In genomic region chr2:74291217-74291551, GRCh38 we compare ENCODE assay signal across 12 cellular contexts. TPM values are rescaled to one million over a fixed set of nuclear protein-coding genes. Genes with fewer than 3 reads are reported as not detected.
A peak's percentile ranks its signal among the peaks of the same experiment; 100 is the strongest.
DNase-seq lines count a peak whose midpoint lies in the region; ATAC-seq and TF ChIP-seq lines count a peak whose summit lies in the region.
"Had no signal": no experiment of that assay in that cellular context is flagged by ENCODE, and none has a peak within 500 bp of the region (broad histone marks: within the 10 kb centered on the region; RNA-seq: fewer than 3 reads in every experiment).

No MANE protein-coding gene starts in this region.

- H4K91ac ChIP-seq in mesenchymal stem cell (ENCODE audit: low read length), result no peak overlapping the region

- peak overlapping the region; percentile 67 for H3K4me3 Mint-ChIP-seq in central memory CD8-positive, alpha-beta T cell
- H3K4me3 Mint-ChIP-seq: dendritic cell treated with granulocyte-macrophage colony-stimulating factor and Interleukin-4, amounts not matched to agents 40 ng/mL and 50 ng/mL, for 4 days had no signal

- H3K27ac Mint-ChIP-seq in central memory CD8-positive, alpha-beta T cell (ENCODE audit: low read depth), result peak overlapping the region; percentile 96
- H3K27ac Mint-ChIP-seq: dendritic cell treated with granulocyte-macrophage colony-stimulating factor and Interleukin-4, amounts not matched to agents 40 ng/mL and 50 ng/mL, for 4 days had no signal

- H3K9me3 Mint-ChIP-seq in central memory CD8-positive, alpha-beta T cell, result no peaks in the 10 kb centered on the region
- H3K9me3 Mint-ChIP-seq: dendritic cell treated with granulocyte-macrophage colony-stimulating factor and Interleukin-4, amounts not matched to agents 40 ng/mL and 50 ng/mL, for 4 days had no signal

- TF ChIP-seq EP300 in upper lobe of left lung (IDR thresholded peaks at IDR 0.05), result no peak

- H3K18ac ChIP-seq in mesenchymal stem cell (ENCODE audit: low read depth in 1 of 2, low read length in 2 of 2), result no peak overlapping the region

- H2AFZ ChIP-seq in MM.1S (ENCODE audit: low read length), result peak overlapping the region; percentile 79
- no peak overlapping the region for H2AFZ ChIP-seq in mesenchymal stem cell (ENCODE audit: low read depth, low read length)

- ATAC-seq in heart left ventricle (peak in 3 of 4 donors; percentile 5 to 26 (median 19)), upper lobe of left lung (ENCODE audit: low FRiP score in 2 of 2) (no peak), GM18867 (IDR thresholded peaks at IDR 0.05; ENCODE audit: unreplicated experiment) (no peak)
- ATAC-seq in central memory CD8-positive, alpha-beta T cell (replicated peaks; ENCODE audit: extremely low read depth, poor library complexity, severe bottlenecking), result no peak
- ATAC-seq: SK-N-SH treated with all-trans-retinoic acid at 6 μM for 48 hours had no signal

- BruUV-seq in A673 (replicated peaks; lab: Mats Ljungman, UMichigan), result no TSS peak

- DNase-seq in heart left ventricle (no peak), left ventricle myocardium inferior (no peak), MM.1S (peak; percentile 54), upper lobe of left lung (peak in 1 of 2 donors; percentile 22), A673 (ENCODE audit: low spot score) (no peak), mesenchymal stem cell (no peak)
- DNase-seq in central memory CD8-positive, alpha-beta T cell (ENCODE audit: low spot score in 2 of 2), result no peak
- DNase-seq: GF-D8, NCI-H2171 had no signal

- no peaks in the 10 kb centered on the region for H3K9me2 ChIP-seq in MM.1S (replicated peaks; ENCODE audit: insufficient read depth, low read length)

- H3K27me3 ChIP-seq in heart left ventricle, result no peaks in the 10 kb centered on the region
- no peaks in the 10 kb centered on the region for H3K27me3 ChIP-seq in left ventricle myocardium inferior (ENCODE audit: low read depth)
- no peaks in the 10 kb centered on the region for H3K27me3 ChIP-seq in MM.1S (replicated peaks; ENCODE audit: insufficient read depth, low read length)
- no peaks in the 10 kb centered on the region for H3K27me3 ChIP-seq in upper lobe of left lung
- no peaks in the 10 kb centered on the region for H3K27me3 ChIP-seq in A673 (replicated peaks; ENCODE audit: insufficient read depth, low read depth, low read length, poor library complexity)
- peaks cover 0 to 37% of the 10 kb centered on the region in 2 experiments for H3K27me3 ChIP-seq in mesenchymal stem cell (ENCODE audit: control insufficient read depth in 1 of 2, insufficient read depth in 1 of 2, low read length in 2 of 2)

- CTCF ChIA-PET in A673 (lab: Charles Lee), result no interaction called here

- POLR2A ChIA-PET in A673 (lab: Charles Lee; ENCODE audit: low non-redundant PET), result no interaction called here

- TF ChIP-seq CTCF in heart left ventricle (IDR thresholded peaks at IDR 0.05), result no peak
- TF ChIP-seq CTCF in left ventricle myocardium inferior (IDR thresholded peaks at IDR 0.05; ENCODE audit: borderline replicate concordance), result no peak
- no peak for TF ChIP-seq CTCF in MM.1S (IDR thresholded peaks at IDR 0.05; ENCODE audit: low read length)
- no peak for TF ChIP-seq CTCF in upper lobe of left lung (IDR thresholded peaks at IDR 0.05)
- TF ChIP-seq CTCF in A673 (conservative IDR thresholded peaks at IDR 0.05; ENCODE audit: low read depth, low read length), result no peak

- no peaks in the 10 kb centered on the region for H3K27me3 Mint-ChIP-seq in central memory CD8-positive, alpha-beta T cell
- H3K27me3 Mint-ChIP-seq: dendritic cell treated with granulocyte-macrophage colony-stimulating factor and Interleukin-4, amounts not matched to agents 40 ng/mL and 50 ng/mL, for 4 days had no signal

- peak overlapping the region; percentile 33; the same call in 1 of the 2 replicates for H3K9ac ChIP-seq in MM.1S (ENCODE audit: low read length)
- no peak overlapping the region for H3K9ac ChIP-seq in mesenchymal stem cell (ENCODE audit: low read length)

- H4K8ac ChIP-seq in mesenchymal stem cell (ENCODE audit: low read length), result no peak overlapping the region

- no peaks in the 10 kb centered on the region for H3K9me3 ChIP-seq in heart left ventricle
- H3K9me3 ChIP-seq in left ventricle myocardium inferior (replicated peaks), result no peaks in the 10 kb centered on the region
- H3K9me3 ChIP-seq in MM.1S (replicated peaks; ENCODE audit: insufficient read depth, low read length), result no peaks in the 10 kb centered on the region
- H3K9me3 ChIP-seq in upper lobe of left lung, result no peaks in the 10 kb centered on the region
- no peaks in the 10 kb centered on the region for H3K9me3 ChIP-seq in A673 (ENCODE audit: low read depth, low read length, poor library complexity, severe bottlenecking)
- no peaks in the 10 kb centered on the region for H3K9me3 ChIP-seq in mesenchymal stem cell (ENCODE audit: control insufficient read depth, low read length)

- H3K4me1 ChIP-seq in heart left ventricle, result peaks cover 0 to 13% (median 0%) of the 10 kb centered on the region in 12 donors
- H3K4me1 ChIP-seq in left ventricle myocardium inferior, result peaks cover 18% of the 10 kb centered on the region
- peaks cover 15% of the 10 kb centered on the region for H3K4me1 ChIP-seq in MM.1S (ENCODE audit: low read length)
- peaks cover 9 to 44% (median 20%) of the 10 kb centered on the region in 4 donors for H3K4me1 ChIP-seq in upper lobe of left lung
- H3K4me1 ChIP-seq in A673 (ENCODE audit: insufficient read depth, low read length, poor library complexity, severe bottlenecking), result no peaks in the 10 kb centered on the region
- peaks cover 1% of the 10 kb centered on the region for H3K4me1 ChIP-seq in mesenchymal stem cell (ENCODE audit: control insufficient read depth, insufficient read depth, low read depth, low read length)

- no peak overlapping the region for H2BK12ac ChIP-seq in mesenchymal stem cell (ENCODE audit: low read length in 2 of 2)

- H2BK5ac ChIP-seq in mesenchymal stem cell (ENCODE audit: low read depth, low read length, poor library complexity, severe bottlenecking), result no peak overlapping the region

- no peak overlapping the region for H3K14ac ChIP-seq in mesenchymal stem cell (ENCODE audit: low read length in 2 of 2)

- intact Hi-C loops in heart left ventricle (cut with DNase I) (no loop called here), left ventricle myocardium inferior (cut with micrococcal nuclease) (no loop called here), A673 (cut with micrococcal nuclease; ENCODE audit: unreplicated experiment) (no loop called here)

- 64 to 81% (median 76%) methylated on average over 2 of the region's 2 CpGs for WGBS in heart left ventricle, 4 donors
- WGBS in upper lobe of left lung, 2 donors, result 45 to 64% methylated on average over 2 of the region's 2 CpGs
- WGBS in mesenchymal stem cell, result 78% methylated on average over 2 of the region's 2 CpGs

- H4K20me1 ChIP-seq in MM.1S (ENCODE audit: insufficient read depth, low read length), result no peaks in the 10 kb centered on the region

- H3K4me2 ChIP-seq in MM.1S (ENCODE audit: low read depth, low read length), result peak overlapping the region; percentile 58; the same call in 1 of the 2 replicates
- H3K4me2 ChIP-seq in mesenchymal stem cell (ENCODE audit: low read length, poor library complexity, severe bottlenecking), result no peak overlapping the region

- H3K23ac ChIP-seq in mesenchymal stem cell (ENCODE audit: low read length in 2 of 2), result no peak overlapping the region

- peak overlapping the region in 1 of 12 donors; percentile 69 for H3K27ac ChIP-seq in heart left ventricle
- no peak overlapping the region for H3K27ac ChIP-seq in left ventricle myocardium inferior (replicated peaks)
- H3K27ac ChIP-seq in MM.1S (ENCODE audit: low read length), result peak overlapping the region; percentile 58; the same call in 1 of the 2 replicates
- peak overlapping the region in 3 of 4 donors; percentile 27 to 78 (median 53) for H3K27ac ChIP-seq in upper lobe of left lung
- H3K27ac ChIP-seq in A673 (ENCODE audit: low read depth, low read length, poor library complexity, severe bottlenecking), result no peak overlapping the region
- no peak overlapping the region for H3K27ac ChIP-seq in mesenchymal stem cell (ENCODE audit: low read length, poor library complexity, severe bottlenecking)

- no peak overlapping the region for H2BK120ac ChIP-seq in mesenchymal stem cell (ENCODE audit: low read depth, low read length)

- H3K79me2 ChIP-seq in MM.1S (ENCODE audit: low read length), result no peaks in the 10 kb centered on the region

- H3K36me3 ChIP-seq in heart left ventricle (no peaks in the 10 kb centered on the region), left ventricle myocardium inferior (peaks cover 3% of the 10 kb centered on the region), MM.1S (replicated peaks; ENCODE audit: insufficient read depth, low read length) (no peaks in the 10 kb centered on the region), upper lobe of left lung (no peaks in the 10 kb centered on the region), A673 (ENCODE audit: insufficient read depth, low read length, poor library complexity, severe bottlenecking) (no peaks in the 10 kb centered on the region), mesenchymal stem cell (ENCODE audit: control insufficient read depth in 1 of 2, insufficient read depth in 2 of 2, low read depth in 1 of 2, low read length in 2 of 2) (no peaks in the 10 kb centered on the region)

- no peak overlapping the region for H2AK5ac ChIP-seq in mesenchymal stem cell (ENCODE audit: low read length, severe bottlenecking)

- H2BK15ac ChIP-seq in mesenchymal stem cell (ENCODE audit: low read depth, poor library complexity, severe bottlenecking), result no peak overlapping the region

- peaks cover 15% of the 10 kb centered on the region for H3K36me3 Mint-ChIP-seq in central memory CD8-positive, alpha-beta T cell (ENCODE audit: insufficient read depth)

- H3K4me1 Mint-ChIP-seq in central memory CD8-positive, alpha-beta T cell, result peaks cover 14% of the 10 kb centered on the region

- no peak for TF ChIP-seq POLR2A in heart left ventricle (IDR thresholded peaks at IDR 0.05)
- TF ChIP-seq POLR2A in upper lobe of left lung (IDR thresholded peaks at IDR 0.05), result no peak

- H3K4ac ChIP-seq in mesenchymal stem cell (ENCODE audit: low read depth in 1 of 2, low read length in 2 of 2), result no peak overlapping the region

- H3F3A ChIP-seq in MM.1S (ENCODE audit: insufficient read depth, low read length), result peaks cover 4% of the 10 kb centered on the region; the same call in 1 of the 2 replicates

- H3K79me1 ChIP-seq in mesenchymal stem cell (replicated peaks; ENCODE audit: low read length, poor library complexity, severe bottlenecking), result no peaks in the 10 kb centered on the region

- H3K4me3 ChIP-seq in heart left ventricle, result no peak overlapping the region
- H3K4me3 ChIP-seq in left ventricle myocardium inferior, result no peak overlapping the region
- H3K4me3 ChIP-seq in MM.1S (ENCODE audit: low read length), result no peak overlapping the region
- no peak overlapping the region for H3K4me3 ChIP-seq in upper lobe of left lung
- H3K4me3 ChIP-seq in A673 (ENCODE audit: low read depth, low read length, poor library complexity, severe bottlenecking), result no peak overlapping the region
- H3K4me3 ChIP-seq in mesenchymal stem cell (ENCODE audit: insufficient read depth in 1 of 2, low read depth in 1 of 2, low read length in 2 of 2), result no peak overlapping the region

RNA-seq across cellular contexts. Expression of gene SLC4A5, which starts 52.0 kb away (rescaled TPM):
- total RNA-seq in heart left ventricle (1 to 10 TPM in 7 of 9 donors, under 1 TPM in 2; 0.36 to 4.1 (median 1.6) TPM), left ventricle myocardium inferior (2.3 TPM), upper lobe of left lung (10 to 100 TPM in 3 of 6 donors, 1 to 10 TPM in 3; 3.2 to 47.1 (median 11.0) TPM), A673 (2021) (0.94 and 1.8 TPM in 2 replicates)
- 1 to 10 TPM in 1 of 2 donors, under 1 TPM in 1; 0.72 to 1.2 TPM for polyA plus RNA-seq in heart left ventricle
- polyA plus RNA-seq in mesenchymal stem cell (2013, experiment 1 of 2), result 0.15 TPM
- polyA plus RNA-seq in mesenchymal stem cell (2013, experiment 2 of 2), result 0.10 TPM

Comparison
In these comparisons a context has a peak if more than half of its experiments do, and no peak if none do; other contexts are left out.
1. ATAC-seq: peak in heart left ventricle (3 of 4); none in central memory CD8-positive, alpha-beta T cell (single experiment), upper lobe of left lung (0 of 2) and GM18867 (single experiment).
2. H3K27ac ChIP-seq: peak in MM.1S (single experiment) and upper lobe of left lung (3 of 4); none in left ventricle myocardium inferior (single experiment), A673 (single experiment) and mesenchymal stem cell (single experiment).